Comparison of ENCODE assay signal across 29 cellular contexts in genomic region chr1:205883792-205884191, GRCh38. TPM values are rescaled to one million over a fixed set of nuclear protein-coding genes. Genes with fewer than 3 reads are reported as not detected.
"Had no signal": no experiment of that assay in that cellular context is flagged by ENCODE, and none has a peak within 500 bp of the region (broad histone marks: within the 10 kb centered on the region; RNA-seq: fewer than 3 reads in every experiment).

No MANE protein-coding gene starts in this region.

- H3K27ac ChIP-seq: stomach, suprapubic skin, testis, thoracic aorta, thyroid gland, tibial artery, tibial nerve, transverse colon, upper lobe of right lung, uterus, vagina had no signal

- ATAC-seq: stimulated activated effector memory CD8-positive, alpha-beta T cell treated with anti-CD3 and anti-CD28 coated beads, Interleukin-12 subunit alpha, Interleukin-12 subunit beta, amount 100 ng/mL, for 72 hours; stimulated activated memory B cell treated with anti-CD40 and anti-IgM and Interleukin-4, amounts not matched to agents 10 μg/mL and 1 μg/mL and 100 μg/mL, for 72 hours; stimulated activated naive B cell treated with anti-CD40 and anti-IgM and Interleukin-4, amounts not matched to agents 10 μg/mL and 1 μg/mL and 100 μg/mL, for 72 hours; stimulated activated naive CD8-positive, alpha-beta T cell treated with anti-CD3 and anti-CD28 coated beads, Interleukin-15, amount 100 ng/mL, for 72 hours; stimulated activated naive CD8-positive, alpha-beta T cell treated with anti-CD3 and anti-CD28 coated beads, Interleukin-15, Interleukin-2, amounts not matched to agents 100 U/mL and 50 U/mL, for 24 hours; upper lobe of right lung had no signal

- H3K27me3 ChIP-seq: stomach, suprapubic skin, testis, thyroid gland, tibial artery, tibial nerve, transverse colon, upper lobe of right lung, uterus, vagina had no signal

- H3K9me3 ChIP-seq: suprapubic skin, testis, thyroid gland, transverse colon, upper lobe of right lung, uterus, vagina had no signal

- H3K36me3 ChIP-seq: stomach, suprapubic skin, thoracic aorta, thyroid gland, tibial artery, transverse colon, upper lobe of right lung, uterus, vagina had no signal

- FAIRE-seq: urothelium cell line had no signal

- DNase-seq: stimulated activated CD4-positive, alpha-beta T cell treated with anti-CD3 and anti-CD28 coated beads, Interleukin-2, amount 100 ng/mL, for 48 hours; stimulated activated CD4-positive, alpha-beta T cell treated with anti-CD3 and anti-CD28 coated beads, Interleukin-4, amount 100 ng/mL, for 1 hour; stimulated activated CD4-positive, alpha-beta T cell treated with anti-CD3 and anti-CD28 coated beads, Interleukin-4, amount 100 ng/mL, for 24 hours; stimulated activated CD4-positive, alpha-beta T cell treated with anti-CD3 and anti-CD28 coated beads, Interleukin-4, amount 100 ng/mL, for 4 hours; stimulated activated CD8-positive, alpha-beta memory T cell treated with anti-CD3 and anti-CD28 coated beads, Interleukin-4, amount 100 ng/mL, for 48 hours; stimulated activated naive B cell treated with anti-CD40 and anti-IgM and Interleukin-4, amounts not matched to agents 10 μg/mL and 1 μg/mL and 100 μg/mL, for 72 hours; stimulated activated naive CD4-positive, alpha-beta T cell; stimulated activated naive CD4-positive, alpha-beta T cell treated with Interleukin-2 at 50 U/mL for 16 hours; stimulated activated naive CD8-positive, alpha-beta T cell treated with anti-CD3 and anti-CD28 coated beads, Interleukin-15, amount 100 ng/mL, for 72 hours; stimulated activated naive CD8-positive, alpha-beta T cell treated with anti-CD3 and anti-CD28 coated beads, Interleukin-15, Interleukin-2, amounts not matched to agents 100 U/mL and 50 U/mL, for 24 hours; stomach; substantia nigra; testis; thyroid gland; tibial artery; transverse colon; trophoblast cell; upper lobe of right lung; uterus had no signal

- H3K4me3 ChIP-seq: stomach, suprapubic skin, testis, thoracic aorta, thyroid gland, tibial artery, tibial nerve, transverse colon, upper lobe of right lung, uterus, vagina had no signal

- H3K4me1 ChIP-seq: stomach, suprapubic skin, testis, thyroid gland, tibial artery, tibial nerve, transverse colon, upper lobe of right lung, uterus, vagina had no signal

RNA-seq across cellular contexts. Expression of gene PM20D1, which starts 33.9 kb away (rescaled TPM):
- total RNA-seq: transverse colon, vagina had no signal

RNA-seq across cellular contexts. Expression of gene SLC26A9, which starts 59.5 kb away (rescaled TPM):
- total RNA-seq: subcutaneous adipose tissue, temporal lobe, tibial nerve, transverse colon, urinary bladder, uterus had no signal
- polyA plus RNA-seq: urinary bladder had no signal
